ENCODE assay signal across 16 cellular contexts in genomic region chr11:12964650-12965049, GRCh38. TPM values are rescaled to one million over a fixed set of nuclear protein-coding genes. Genes with fewer than 3 reads are reported as not detected.
"Had no signal": no experiment of that assay in that cellular context is flagged by ENCODE, and none has a peak within 500 bp of the region (broad histone marks: within the 10 kb centered on the region; RNA-seq: fewer than 3 reads in every experiment).

No MANE protein-coding gene starts in this region.

- H3K9me3 ChIP-seq: ascending aorta, body of pancreas, MG63 had no signal

- H3K27ac Mint-ChIP-seq: activated CD4-positive, alpha-beta memory T cell treated with anti-CD3 and anti-CD28 coated beads for 36 hours; activated CD4-positive, alpha-beta T cell treated with anti-CD3 and anti-CD28 coated beads, Interleukin-2, amount 10 ng/mL, durations not matched to agents 7 days and 5 days; activated naive CD4-positive, alpha-beta T cell treated with anti-CD3 and anti-CD28 coated beads, Interleukin-2, amount 50 U/mL, for 72 hours; activated naive CD8-positive, alpha-beta T cell treated with anti-CD3 and anti-CD28 coated beads, Interleukin-2, amount 50 U/mL, for 24 hours; T-cell had no signal

- H3K36me3 ChIP-seq: ascending aorta, MG63 had no signal

- FAIRE-seq: bronchial epithelial cell, TTC549 had no signal

- H3K27me3 ChIP-seq: ascending aorta, body of pancreas, MG63 had no signal

- H3K27ac ChIP-seq: ascending aorta, body of pancreas, SK-N-MC had no signal

- H3K4me3 ChIP-seq: ascending aorta, body of pancreas, MG63, SK-N-MC had no signal

- DNase-seq: NCI-H1417 treated with DMSO at 0.1 percent for 48 hours, NCI-H510A had no signal

- H3K9me3 Mint-ChIP-seq: activated CD4-positive, alpha-beta memory T cell treated with anti-CD3 and anti-CD28 coated beads for 36 hours; activated CD4-positive, alpha-beta T cell treated with anti-CD3 and anti-CD28 coated beads, Interleukin-2, amount 10 ng/mL, durations not matched to agents 7 days and 5 days; activated naive CD4-positive, alpha-beta T cell treated with anti-CD3 and anti-CD28 coated beads, Interleukin-2, amount 50 U/mL, for 72 hours; activated naive CD8-positive, alpha-beta T cell treated with anti-CD3 and anti-CD28 coated beads, Interleukin-2, amount 50 U/mL, for 24 hours; activated T-cell treated with anti-CD3 and anti-CD28 coated beads, Interleukin-2, amount 50 U/mL, for 4 hours; central memory CD8-positive, alpha-beta T cell; T-cell had no signal

- H3K4me3 Mint-ChIP-seq: activated CD4-positive, alpha-beta memory T cell treated with anti-CD3 and anti-CD28 coated beads for 36 hours; activated CD4-positive, alpha-beta T cell treated with anti-CD3 and anti-CD28 coated beads, Interleukin-2, amount 10 ng/mL, durations not matched to agents 7 days and 5 days; activated naive CD8-positive, alpha-beta T cell treated with anti-CD3 and anti-CD28 coated beads, Interleukin-2, amount 50 U/mL, for 24 hours; activated T-cell treated with anti-CD3 and anti-CD28 coated beads, Interleukin-2, amount 50 U/mL, for 4 hours; central memory CD8-positive, alpha-beta T cell; T-cell had no signal

- H3K4me1 ChIP-seq: ascending aorta had no signal

- H3K36me3 Mint-ChIP-seq: activated CD4-positive, alpha-beta memory T cell treated with anti-CD3 and anti-CD28 coated beads for 36 hours; activated naive CD4-positive, alpha-beta T cell treated with anti-CD3 and anti-CD28 coated beads, Interleukin-2, amount 50 U/mL, for 72 hours; T-cell had no signal

- H3K4me1 Mint-ChIP-seq: activated CD4-positive, alpha-beta T cell treated with anti-CD3 and anti-CD28 coated beads, Interleukin-2, amount 10 ng/mL, durations not matched to agents 7 days and 5 days; activated naive CD8-positive, alpha-beta T cell treated with anti-CD3 and anti-CD28 coated beads, Interleukin-2, amount 50 U/mL, for 24 hours; central memory CD8-positive, alpha-beta T cell; T-cell had no signal

RNA-seq across cellular contexts. Expression of gene RASSF10, which starts 44.5 kb away (rescaled TPM):
- total RNA-seq: activated CD4-positive, alpha-beta memory T cell treated with anti-CD3 and anti-CD28 coated beads for 36 hours; activated CD4-positive, alpha-beta T cell treated with anti-CD3 and anti-CD28 coated beads, Interleukin-2, amount 10 ng/mL, durations not matched to agents 7 days and 5 days; activated naive CD4-positive, alpha-beta T cell treated with anti-CD3 and anti-CD28 coated beads, Interleukin-2, amount 50 U/mL, for 72 hours; activated T-cell treated with anti-CD3 and anti-CD28 coated beads, Interleukin-2, amount 50 U/mL, for 4 hours; ascending aorta; body of pancreas; OCI-LY7; T-cell had no signal
